ENCODE assay signal across 1 cellular context in genomic region chr1:158017800-158018595, GRCh38.
TF ChIP-seq lines count a peak whose summit lies in the region.

No MANE protein-coding gene starts in this region.

TF ChIP-seq in IMR-90, 13 proteins besides CTCF, POLR2A, EP300 and RAD21 (continued from another document):
- TF ChIP-seq MAFK (IDR thresholded peaks at IDR 0.05; ENCODE audit: low read depth, low read length) (no peak), MXI1 (IDR thresholded peaks at IDR 0.05; ENCODE audit: borderline replicate concordance, low read depth, low read length) (no peak), ELK1 (IDR thresholded peaks at IDR 0.05; ENCODE audit: borderline replicate concordance, low read depth, low read length) (no peak), CHD1 (IDR thresholded peaks at IDR 0.05; ENCODE audit: low read depth, low read length) (no peak), MAZ (IDR thresholded peaks at IDR 0.05; ENCODE audit: borderline replicate concordance, low read depth, low read length) (no peak), FOS (IDR thresholded peaks at IDR 0.05; ENCODE audit: low read depth, low read length) (no peak), RFX5 (IDR thresholded peaks at IDR 0.05; ENCODE audit: low read depth, low read length) (no peak), RCOR1 (IDR thresholded peaks at IDR 0.05; ENCODE audit: insufficient replicate concordance, low read length) (no peak), BHLHE40 (IDR thresholded peaks at IDR 0.05; ENCODE audit: low read depth, low read length) (no peak), SMC3 (IDR thresholded peaks at IDR 0.05; ENCODE audit: low read depth, low read length) (no peak), USF2 (IDR thresholded peaks at IDR 0.05; ENCODE audit: low read depth, low read length) (no peak)
